ENCODE assay signal across 14 cellular contexts in the genomic region with DNA sequence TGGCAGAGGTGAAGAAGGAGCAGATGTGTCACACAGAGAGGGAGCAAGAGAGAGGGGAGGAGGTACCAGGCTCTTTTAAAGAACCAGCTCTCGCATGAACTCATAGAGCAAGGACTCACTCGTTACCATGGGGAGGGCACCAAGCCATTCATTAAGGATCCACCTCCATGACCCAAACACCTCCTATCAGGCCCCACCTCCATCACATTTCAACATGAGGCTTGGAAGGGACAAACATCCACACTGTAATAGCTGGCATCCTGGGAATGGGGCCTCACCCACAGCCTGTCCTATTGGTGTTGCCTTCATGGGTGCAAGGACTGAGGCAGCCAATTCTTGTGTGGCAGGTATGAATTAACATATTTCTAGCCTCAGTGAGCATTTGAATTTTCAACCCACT. TPM values are rescaled to one million over a fixed set of nuclear protein-coding genes. Genes with fewer than 3 reads are reported as not detected.
A peak's percentile ranks its signal among the peaks of the same experiment; 100 is the strongest.
DNase-seq lines count a peak whose midpoint lies in the region; ATAC-seq and TF ChIP-seq lines count a peak whose summit lies in the region.
"Had no signal": no experiment of that assay in that cellular context is flagged by ENCODE, and none has a peak within 500 bp of the region (broad histone marks: within the 10 kb centered on the region; RNA-seq: fewer than 3 reads in every experiment).

No MANE protein-coding gene starts in this region.

- dilution Hi-C loops in mammary epithelial cell (cut with HindIII; ENCODE audit: low sequenced_read_pairs) = no loop called here

- no peak overlapping the region for H2AFZ ChIP-seq in mammary epithelial cell (ENCODE audit: low read depth, low read length)

- peaks cover 6% of the 10 kb centered on the region for H3K79me2 ChIP-seq in mammary epithelial cell (ENCODE audit: insufficient read depth, low read length)

- H3K4me1 ChIP-seq in mammary epithelial cell (ENCODE audit: insufficient read depth, low read length) (no peaks in the 10 kb centered on the region), Caco-2 (no peaks in the 10 kb centered on the region)

- no peak for TF ChIP-seq CTCF in MCF 10A (IDR thresholded peaks at IDR 0.05; ENCODE audit: unreplicated experiment)
- TF ChIP-seq CTCF in mammary epithelial cell (conservative IDR thresholded peaks at IDR 0.05 in 1 of 2, IDR thresholded peaks at IDR 0.05 in 1 of 2; ENCODE audit: extremely low read depth in 1 of 2, insufficient read depth in 1 of 2, low read depth in 1 of 2, low read length in 2 of 2) = no peak
- no peak for TF ChIP-seq CTCF in Caco-2 (IDR thresholded peaks at IDR 0.05; ENCODE audit: insufficient read depth in 1 of 2, low read depth in 1 of 2, low read length in 1 of 2, severe bottlenecking in 1 of 2, unreplicated experiment in 1 of 2)

- POLR2A ChIA-PET in MCF 10A (lab: Yijun Ruan, JAX) = interaction anchor here (0.7 to 22.9 kb wide), 3 partner anchors 10 to 77 kb away, joined by 3 to 385 read pairs (median 10); partner anchors contain the start of gene TNFAIP8
- POLR2A ChIA-PET in activated CD4-positive, alpha-beta memory T cell treated with anti-CD3 and anti-CD28 coated beads, Interleukin-2, amount 10 ng/mL, durations not matched to agents 7 days and 5 days (lab: Charles Lee) = interaction anchor here (0.8 to 23.6 kb wide), 7 partner anchors 13 to 71 kb away, joined by 3 to 779 read pairs (median 196); partner anchors contain the start of gene TNFAIP8
- POLR2A ChIA-PET in HEK293T (lab: Yijun Ruan, JAX) = no interaction called here
- POLR2A ChIA-PET in Caco-2 (lab: Charles Lee) = no interaction called here

- H3K36me3 ChIP-seq in mammary epithelial cell (ENCODE audit: insufficient read depth, low read length) = no peaks in the 10 kb centered on the region
- no peaks in the 10 kb centered on the region for H3K36me3 ChIP-seq in Caco-2 (ENCODE audit: control insufficient read depth, insufficient read depth, low read length)
- H3K36me3 ChIP-seq: MG63 had no signal

- H3K27ac ChIP-seq in mammary epithelial cell (ENCODE audit: insufficient read depth, low read depth, low read length) = no peak overlapping the region

- H3K27me3 Mint-ChIP-seq in MCF 10A (ENCODE audit: insufficient read depth, unreplicated experiment) (no peaks in the 10 kb centered on the region), immature natural killer cell (ENCODE audit: low read depth in 3 of 3) (peaks cover 0 to 6% (median 2%) of the 10 kb centered on the region in 3 donors), Caco-2 (ENCODE audit: insufficient read depth, unreplicated experiment) (no peaks in the 10 kb centered on the region)
- H3K27me3 Mint-ChIP-seq in activated CD4-positive, alpha-beta memory T cell treated with anti-CD3 and anti-CD28 coated beads, Interleukin-2, amount 10 ng/mL, durations not matched to agents 7 days and 5 days = no peaks in the 10 kb centered on the region

- 20% methylated on average over 1 of the region's 2 CpGs for WGBS in mammary epithelial cell (ENCODE audit: low coverage, missing lambda C conversion rate)

- H3K36me3 Mint-ChIP-seq in MCF 10A (ENCODE audit: insufficient read depth, unreplicated experiment) (no peaks in the 10 kb centered on the region), immature natural killer cell (peaks cover 0 to 4% (median 0%) of the 10 kb centered on the region in 3 donors), Caco-2 (ENCODE audit: insufficient read depth, unreplicated experiment) (no peaks in the 10 kb centered on the region)
- peaks cover 70% of the 10 kb centered on the region for H3K36me3 Mint-ChIP-seq in activated CD4-positive, alpha-beta memory T cell treated with anti-CD3 and anti-CD28 coated beads, Interleukin-2, amount 10 ng/mL, durations not matched to agents 7 days and 5 days (ENCODE audit: low read depth)

- H3K4me3 ChIP-seq in mammary epithelial cell (replicated peaks in 1 of 3; ENCODE audit: insufficient read depth in 1 of 3, low read depth in 2 of 3, low read length in 3 of 3) = no peak overlapping the region
- H3K4me3 ChIP-seq in Caco-2 (ENCODE audit: low read depth, low read length) = no peak overlapping the region
- H3K4me3 ChIP-seq: MG63 had no signal

- no TSS peak for BruUV-seq in MCF 10A (replicated peaks; lab: Mats Ljungman, UMichigan)
- BruUV-seq in mammary epithelial cell (replicated peaks; lab: Mats Ljungman, UMichigan) = no TSS peak
- BruUV-seq in Caco-2 (replicated peaks; lab: Mats Ljungman, UMichigan) = no TSS peak

- CTCF ChIA-PET in MCF 10A (lab: Yijun Ruan, JAX) = interaction anchor here (0.6 to 6.9 kb wide), 5 partner anchors 9 to 68 kb away, joined by 4 to 50 read pairs (median 4); no protein-coding TSS in a partner anchor
- CTCF ChIA-PET in mammary epithelial cell (lab: Charles Lee; ENCODE audit: low non-redundant PET) = interaction anchor here (0.7 to 1.1 kb wide), 2 partner anchors 67 to 274 kb away, joined by 5 to 10 read pairs; partner anchors contain the start of gene DMXL1
- CTCF ChIA-PET in activated CD4-positive, alpha-beta memory T cell treated with anti-CD3 and anti-CD28 coated beads, Interleukin-2, amount 10 ng/mL, durations not matched to agents 7 days and 5 days (lab: Charles Lee) = interaction anchor here (0.8 to 4.7 kb wide), 8 partner anchors 9 to 356 kb away, joined by 3 to 27 read pairs (median 4); partner anchors contain the start of genes DTWD2 and TNFAIP8
- CTCF ChIA-PET in HEK293T (lab: Yijun Ruan, JAX) = no interaction called here
- CTCF ChIA-PET in Caco-2 (lab: Charles Lee) = no interaction called here

- H3K9me3 ChIP-seq in mammary epithelial cell (replicated peaks; ENCODE audit: insufficient read depth, low read length) (no peaks in the 10 kb centered on the region), Caco-2 (no peaks in the 10 kb centered on the region)
- H3K9me3 ChIP-seq: MG63 had no signal

- H3K27ac Mint-ChIP-seq in MCF 10A (ENCODE audit: low read depth, unreplicated experiment) = peak overlapping the region; percentile 27
- peak overlapping the region; percentile 84 for H3K27ac Mint-ChIP-seq in activated CD4-positive, alpha-beta memory T cell treated with anti-CD3 and anti-CD28 coated beads, Interleukin-2, amount 10 ng/mL, durations not matched to agents 7 days and 5 days
- peak overlapping the region in 5 of 6 donors; percentile 11 to 83 (median 75) for H3K27ac Mint-ChIP-seq in immature natural killer cell
- no peak overlapping the region for H3K27ac Mint-ChIP-seq in Caco-2 (ENCODE audit: unreplicated experiment)
- H3K27ac Mint-ChIP-seq: nephron progenitor cell had no signal

- H3K27me3 ChIP-seq in mammary epithelial cell (ENCODE audit: insufficient read depth, low read length) (no peaks in the 10 kb centered on the region), Caco-2 (replicated peaks; ENCODE audit: control insufficient read depth, insufficient read depth, low read length) (no peaks in the 10 kb centered on the region)
- H3K27me3 ChIP-seq: MG63 had no signal

- H3K9ac ChIP-seq in mammary epithelial cell (ENCODE audit: insufficient read depth, low read length) = no peak overlapping the region

- peaks cover 19% of the 10 kb centered on the region for H3K4me1 Mint-ChIP-seq in MCF 10A (ENCODE audit: insufficient read depth, unreplicated experiment)
- H3K4me1 Mint-ChIP-seq in activated CD4-positive, alpha-beta memory T cell treated with anti-CD3 and anti-CD28 coated beads, Interleukin-2, amount 10 ng/mL, durations not matched to agents 7 days and 5 days = peaks cover 91% of the 10 kb centered on the region
- peaks cover 93 to 100% of the 10 kb centered on the region in 2 donors for H3K4me1 Mint-ChIP-seq in immature natural killer cell
- no peaks in the 10 kb centered on the region for H3K4me1 Mint-ChIP-seq in Caco-2 (ENCODE audit: low read depth, unreplicated experiment)

- intact Hi-C loops in MCF 10A (cut with micrococcal nuclease) = no loop called here
- intact Hi-C loops in mammary epithelial cell (cut with micrococcal nuclease) = no loop called here
- intact Hi-C loops in Caco-2 (cut with micrococcal nuclease; ENCODE audit: unreplicated experiment) = loop anchor here (10.0 kb wide), 1 partner anchor 401 kb away; no protein-coding TSS in a partner anchor

- no peak overlapping the region for H3K4me3 Mint-ChIP-seq in MCF 10A (ENCODE audit: unreplicated experiment)
- peak overlapping the region; percentile 29 for H3K4me3 Mint-ChIP-seq in activated CD4-positive, alpha-beta memory T cell treated with anti-CD3 and anti-CD28 coated beads, Interleukin-2, amount 10 ng/mL, durations not matched to agents 7 days and 5 days
- H3K4me3 Mint-ChIP-seq in immature natural killer cell = peak overlapping the region; percentile 39 to 72 (median 64)
- no peak overlapping the region for H3K4me3 Mint-ChIP-seq in Caco-2 (ENCODE audit: unreplicated experiment)
- H3K4me3 Mint-ChIP-seq: nephron progenitor cell had no signal

- in situ Hi-C loops in mammary epithelial cell (cut with MboI; ENCODE audit: low sequenced_read_pairs in 2 of 2) = no loop called here

- H3K9me3 Mint-ChIP-seq in MCF 10A (ENCODE audit: unreplicated experiment) (no peaks in the 10 kb centered on the region), immature natural killer cell (no peaks in the 10 kb centered on the region), Caco-2 (ENCODE audit: unreplicated experiment) (no peaks in the 10 kb centered on the region)
- no peaks in the 10 kb centered on the region for H3K9me3 Mint-ChIP-seq in activated CD4-positive, alpha-beta memory T cell treated with anti-CD3 and anti-CD28 coated beads, Interleukin-2, amount 10 ng/mL, durations not matched to agents 7 days and 5 days
- H3K9me3 Mint-ChIP-seq: nephron progenitor cell had no signal

- DNase-seq in MCF 10A (ENCODE audit: unreplicated experiment) = no peak
- no peak for DNase-seq in mammary epithelial cell
- DNase-seq in activated CD4-positive, alpha-beta memory T cell treated with anti-CD3 and anti-CD28 coated beads, Interleukin-2, amount 10 ng/mL, durations not matched to agents 7 days and 5 days = no peak
- no peak for DNase-seq in immature natural killer cell
- DNase-seq in HEK293T (ENCODE audit: extremely low spot score) = no peak
- DNase-seq in Caco-2 = no peak
- DNase-seq in hippocampal formation (lab: John Stamatoyannopoulos, UW) = no peak
- DNase-seq: foreskin melanocyte, MG63, NCI-H2029, NCI-H524, nephron progenitor cell, right cardiac atrium had no signal

- H3K4me2 ChIP-seq in mammary epithelial cell (ENCODE audit: insufficient read depth, low read depth, low read length) = no peak overlapping the region

- no peak for ATAC-seq in GM19023 (IDR thresholded peaks at IDR 0.05; ENCODE audit: unreplicated experiment)
- ATAC-seq: right cardiac atrium had no signal

- H4K20me1 ChIP-seq in mammary epithelial cell (ENCODE audit: insufficient read depth, low read length) = no peaks in the 10 kb centered on the region

TF ChIP-seq in HEK293T, 16 proteins besides CTCF, POLR2A, EP300 and RAD21 (continues in another document):
- TF ChIP-seq BHLHE40 (IDR thresholded peaks at IDR 0.05; ENCODE audit: borderline replicate concordance) (no peak), SP1 (IDR thresholded peaks at IDR 0.05) (no peak), LEF1 (IDR thresholded peaks at IDR 0.05; ENCODE audit: borderline replicate concordance) (no peak)

RNA-seq across cellular contexts. Expression of gene TNFAIP8, which starts 11.6 kb away (rescaled TPM):
- 13.0 and 16.2 TPM in 2 replicates for total RNA-seq in MCF 10A (2022)
- total RNA-seq in mammary epithelial cell = 10 to 100 TPM; 11.3 to 15.9 TPM
- polyA plus RNA-seq in mammary epithelial cell = 15.4 TPM
- 7.1 TPM for polyA minus RNA-seq in mammary epithelial cell
- total RNA-seq in activated CD4-positive, alpha-beta memory T cell treated with anti-CD3 and anti-CD28 coated beads, Interleukin-2, amount 10 ng/mL, durations not matched to agents 7 days and 5 days = 100 to 1,000 TPM; 161 to 163 TPM
- polyA plus RNA-seq in immature natural killer cell = 100 to 1,000 TPM in 2 of 3 donors, 10 to 100 TPM in 1; 99.7 to 162 (median 132) TPM
- total RNA-seq in Caco-2 (2022) = 7.4 and 8.8 TPM in 2 replicates

Comparison
In these comparisons a context has a peak if more than half of its experiments do, and no peak if none do; other contexts are left out.
1. H3K4me3 Mint-ChIP-seq: peak in activated CD4-positive, alpha-beta memory T cell treated with anti-CD3 and anti-CD28 coated beads, Interleukin-2, amount 10 ng/mL, durations not matched to agents 7 days and 5 days (single experiment) and immature natural killer cell (5 of 5); none in MCF 10A (single experiment) and Caco-2 (single experiment).
2. CTCF ChIA-PET loops: an anchor here in MCF 10A (0.6 to 6.9 kb wide), mammary epithelial cell (0.7 to 1.1 kb wide) and activated CD4-positive, alpha-beta memory T cell treated with anti-CD3 and anti-CD28 coated beads, Interleukin-2, amount 10 ng/mL, durations not matched to agents 7 days and 5 days (0.8 to 4.7 kb wide); none called in HEK293T and Caco-2.
3. POLR2A ChIA-PET loops: an anchor here in MCF 10A (0.7 to 22.9 kb wide) and activated CD4-positive, alpha-beta memory T cell treated with anti-CD3 and anti-CD28 coated beads, Interleukin-2, amount 10 ng/mL, durations not matched to agents 7 days and 5 days (0.8 to 23.6 kb wide); none called in HEK293T and Caco-2.